Comparison of ENCODE assay signal across 7 cellular contexts in the genomic region with DNA sequence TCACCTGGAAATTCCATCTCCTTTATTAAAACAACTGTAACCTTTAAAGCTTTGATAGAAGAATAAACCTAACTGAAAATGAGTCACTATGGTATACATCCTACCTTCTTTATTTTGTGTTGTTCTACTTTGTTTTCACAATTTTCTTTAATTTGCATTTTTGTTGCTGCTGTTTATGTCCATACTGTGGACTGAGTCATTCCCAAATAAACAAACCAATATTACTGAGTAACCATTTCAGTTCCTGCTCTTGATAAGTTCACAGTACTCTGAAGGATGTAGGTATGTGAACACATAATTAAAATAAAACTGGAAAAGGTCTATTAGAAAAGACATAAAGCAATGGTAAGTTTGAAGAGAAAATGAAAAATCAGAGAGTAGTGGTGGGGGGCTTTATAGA.
"Had no signal": no experiment of that assay in that cellular context is flagged by ENCODE, and none has a peak within 500 bp of the region (broad histone marks: within the 10 kb centered on the region; RNA-seq: fewer than 3 reads in every experiment).

No MANE protein-coding gene starts in this region.

- H3K9ac ChIP-seq: KMS-11 had no signal

- H3K4me3 Mint-ChIP-seq: GM23338, H9 had no signal

- ATAC-seq: HepG2, K562 had no signal

- H3K9me3 Mint-ChIP-seq: GM23338, H9 had no signal

- H3K4me2 ChIP-seq: GM23338, KMS-11 had no signal

- H3K27ac ChIP-seq: HL-60, KMS-11 had no signal

- H2AFZ ChIP-seq: GM23338 had no signal

- H3K4me3 ChIP-seq: GM23338, K562 had no signal

- DNase-seq: HCEC 1CT had no signal
